In genomic region chr12:12992418-12993175, GRCh38 we compare ENCODE assay signal across 8 cellular contexts. TPM values are rescaled to one million over a fixed set of nuclear protein-coding genes. Genes with fewer than 3 reads are reported as not detected.
A peak's percentile ranks its signal among the peaks of the same experiment; 100 is the strongest.
DNase-seq lines count a peak whose midpoint lies in the region; ATAC-seq and TF ChIP-seq lines count a peak whose summit lies in the region.

No MANE protein-coding gene starts in this region.

- no peaks in the 10 kb centered on the region for H3K27me3 Mint-ChIP-seq in activated CD4-positive, alpha-beta T cell treated with anti-CD3 and anti-CD28 coated beads, Interleukin-2, amount 10 ng/mL, durations not matched to agents 24 days and 14 days

- H3K36me3 Mint-ChIP-seq in activated CD4-positive, alpha-beta T cell treated with anti-CD3 and anti-CD28 coated beads, Interleukin-2, amount 10 ng/mL, durations not matched to agents 24 days and 14 days (ENCODE audit: low read depth): no peaks in the 10 kb centered on the region

- H3K27ac ChIP-seq in tibial artery: peak overlapping the region; percentile 10 to 50

- no peak for TF ChIP-seq CTCF in tibial artery (IDR thresholded peaks at IDR 0.05)

- no peaks in the 10 kb centered on the region for H3K9me3 ChIP-seq in tibial artery

- H3K4me3 Mint-ChIP-seq in activated CD4-positive, alpha-beta T cell treated with anti-CD3 and anti-CD28 coated beads, Interleukin-2, amount 10 ng/mL, durations not matched to agents 24 days and 14 days: peak overlapping the region; percentile 3

- ATAC-seq in HG03196 (IDR thresholded peaks at IDR 0.05; ENCODE audit: unreplicated experiment) (no peak), GM21447 (IDR thresholded peaks at IDR 0.05; ENCODE audit: unreplicated experiment) (no peak)

- H3K36me3 ChIP-seq in tibial artery: peaks cover 15 to 18% (median 16%) of the 10 kb centered on the region in 3 donors

- no peaks in the 10 kb centered on the region for H3K27me3 ChIP-seq in tibial artery

- no peaks in the 10 kb centered on the region for H3K9me3 Mint-ChIP-seq in activated CD4-positive, alpha-beta T cell treated with anti-CD3 and anti-CD28 coated beads, Interleukin-2, amount 10 ng/mL, durations not matched to agents 24 days and 14 days

- peaks cover 14% of the 10 kb centered on the region for H3K4me1 Mint-ChIP-seq in activated CD4-positive, alpha-beta T cell treated with anti-CD3 and anti-CD28 coated beads, Interleukin-2, amount 10 ng/mL, durations not matched to agents 24 days and 14 days

- H3K4me1 ChIP-seq in tibial artery: peaks cover 0 to 21% (median 9%) of the 10 kb centered on the region in 4 donors

- H3K4me3 ChIP-seq in tibial artery: no peak overlapping the region

- intact Hi-C loops in activated CD4-positive, alpha-beta T cell treated with anti-CD3 and anti-CD28 coated beads, Interleukin-2, amount 10 ng/mL, durations not matched to agents 24 days and 14 days (cut with micrococcal nuclease): no loop called here
- intact Hi-C loops in tibial artery (cut with DNase I; ENCODE audit: low total_unique reads): no loop called here

- DNase-seq in activated CD4-positive, alpha-beta T cell treated with anti-CD3 and anti-CD28 coated beads, Interleukin-2, amount 10 ng/mL, durations not matched to agents 24 days and 14 days: no peak
- DNase-seq in activated CD4-positive, alpha-beta T cell treated with anti-CD3 and anti-CD28 coated beads for 1 hour: no peak
- DNase-seq in amniotic epithelial cell (ENCODE audit: low read depth): peak; percentile 98
- peak; percentile 74 for DNase-seq in kidney tubule cell (ENCODE audit: low spot score)
- DNase-seq in tibial artery: peak; percentile 66 to 74
- DNase-seq in HPDE6-E6E7 (ENCODE audit: extremely low spot score): no peak

- H3K27ac Mint-ChIP-seq in activated CD4-positive, alpha-beta T cell treated with anti-CD3 and anti-CD28 coated beads, Interleukin-2, amount 10 ng/mL, durations not matched to agents 24 days and 14 days: no peak overlapping the region

RNA-seq across cellular contexts. Expression of gene HEBP1, which starts 7.5 kb away (rescaled TPM):
- 12.0 and 13.8 TPM in 2 replicates for total RNA-seq in activated CD4-positive, alpha-beta T cell treated with anti-CD3 and anti-CD28 coated beads, Interleukin-2, amount 10 ng/mL, durations not matched to agents 24 days and 14 days

RNA-seq across cellular contexts. Expression of gene GPRC5D, which starts 40.6 kb away (rescaled TPM):
- total RNA-seq in activated CD4-positive, alpha-beta T cell treated with anti-CD3 and anti-CD28 coated beads, Interleukin-2, amount 10 ng/mL, durations not matched to agents 24 days and 14 days: not detected in 2 replicates

RNA-seq across cellular contexts. Expression of gene FAM234B, which starts 51.6 kb away (rescaled TPM):
- 8.6 and 9.0 TPM in 2 replicates for total RNA-seq in activated CD4-positive, alpha-beta T cell treated with anti-CD3 and anti-CD28 coated beads, Interleukin-2, amount 10 ng/mL, durations not matched to agents 24 days and 14 days

Comparison
In these comparisons a context has a peak if more than half of its experiments do, and no peak if none do; other contexts are left out.
1. DNase-seq: peak in amniotic epithelial cell (single experiment), kidney tubule cell (single experiment) and tibial artery (2 of 2); none in activated CD4-positive, alpha-beta T cell treated with anti-CD3 and anti-CD28 coated beads, Interleukin-2, amount 10 ng/mL, durations not matched to agents 24 days and 14 days (single experiment), activated CD4-positive, alpha-beta T cell treated with anti-CD3 and anti-CD28 coated beads for 1 hour (single experiment) and HPDE6-E6E7 (single experiment).